In genomic region chr5:39433123-39433522, GRCh38 we compare ENCODE assay signal across 20 cellular contexts. TPM values are rescaled to one million over a fixed set of nuclear protein-coding genes. Genes with fewer than 3 reads are reported as not detected.
"Had no signal": no experiment of that assay in that cellular context is flagged by ENCODE, and none has a peak within 500 bp of the region (broad histone marks: within the 10 kb centered on the region; RNA-seq: fewer than 3 reads in every experiment).

No MANE protein-coding gene starts in this region.

- H3K36me3 ChIP-seq: cardiac muscle cell, heart left ventricle, neural progenitor cell, sigmoid colon, spleen had no signal

- H3K4me1 Mint-ChIP-seq: neural progenitor cell; stimulated activated memory B cell treated with anti-CD40 and anti-IgM and Interleukin-4, amounts not matched to agents 10 μg/mL and 1 μg/mL and 100 μg/mL, for 72 hours; WTC11 had no signal

- H3K4me3 ChIP-seq: cardiac muscle cell, dorsolateral prefrontal cortex, heart left ventricle, lung, neural progenitor cell, sigmoid colon, SK-N-MC, spleen, testis had no signal

- H3K27me3 ChIP-seq: cardiac muscle cell, foreskin keratinocyte, neural progenitor cell, sigmoid colon, testis had no signal

- DNase-seq: activated CD4-positive, alpha-beta memory T cell treated with anti-CD3 and anti-CD28 coated beads for 36 hours; activated CD4-positive, alpha-beta T cell treated with anti-CD3 and anti-CD28 coated beads for 4 hours; dorsolateral prefrontal cortex; foreskin keratinocyte; heart left ventricle; left cardiac atrium; naive thymus-derived CD4-positive, alpha-beta T cell; sigmoid colon; spleen; stimulated activated CD4-positive, alpha-beta T cell treated with anti-CD3 and anti-CD28 coated beads, Interleukin-4, amount 100 ng/mL, for 4 hours; testis had no signal

- H3K4me3 Mint-ChIP-seq: activated CD4-positive, alpha-beta memory T cell treated with anti-CD3 and anti-CD28 coated beads for 36 hours; activated naive CD8-positive, alpha-beta T cell; naive thymus-derived CD4-positive, alpha-beta T cell; neural progenitor cell; stimulated activated memory B cell treated with anti-CD40 and anti-IgM and Interleukin-4, amounts not matched to agents 10 μg/mL and 1 μg/mL and 100 μg/mL, for 72 hours; T-helper 2 cell treated with Interferon-gamma antibody and Interleukin-4, amounts not matched to agents 5 μg/mL and 100 μg/mL, for 36 hours; WTC11 had no signal

- H3K9me3 Mint-ChIP-seq: activated CD4-positive, alpha-beta memory T cell treated with anti-CD3 and anti-CD28 coated beads for 36 hours; naive thymus-derived CD4-positive, alpha-beta T cell; neural progenitor cell; stimulated activated memory B cell treated with anti-CD40 and anti-IgM and Interleukin-4, amounts not matched to agents 10 μg/mL and 1 μg/mL and 100 μg/mL, for 72 hours; T-helper 2 cell treated with Interferon-gamma antibody and Interleukin-4, amounts not matched to agents 5 μg/mL and 100 μg/mL, for 36 hours; WTC11 had no signal

- H3K9me3 ChIP-seq: heart left ventricle, sigmoid colon, spleen, testis had no signal

- H3K27ac ChIP-seq: cardiac muscle cell, dorsolateral prefrontal cortex, epithelial cell of prostate, foreskin keratinocyte, heart left ventricle, neural progenitor cell, sigmoid colon, SK-N-MC, spleen, testis had no signal

- H3K27ac Mint-ChIP-seq: activated CD4-positive, alpha-beta memory T cell treated with anti-CD3 and anti-CD28 coated beads for 36 hours; activated naive CD8-positive, alpha-beta T cell; naive thymus-derived CD4-positive, alpha-beta T cell; neural progenitor cell; stimulated activated memory B cell treated with anti-CD40 and anti-IgM and Interleukin-4, amounts not matched to agents 10 μg/mL and 1 μg/mL and 100 μg/mL, for 72 hours; T-helper 2 cell treated with Interferon-gamma antibody and Interleukin-4, amounts not matched to agents 5 μg/mL and 100 μg/mL, for 36 hours; WTC11 had no signal

- ATAC-seq: foreskin keratinocyte; heart left ventricle; left cardiac atrium; naive thymus-derived CD4-positive, alpha-beta T cell; stimulated activated memory B cell treated with anti-CD40 and anti-IgM and Interleukin-4, amounts not matched to agents 10 μg/mL and 1 μg/mL and 100 μg/mL, for 72 hours; WTC11 had no signal

- H3K4me1 ChIP-seq: foreskin keratinocyte, neural progenitor cell, testis had no signal

- H3K36me3 Mint-ChIP-seq: activated CD4-positive, alpha-beta memory T cell treated with anti-CD3 and anti-CD28 coated beads for 36 hours; activated naive CD8-positive, alpha-beta T cell; naive thymus-derived CD4-positive, alpha-beta T cell; neural progenitor cell; stimulated activated memory B cell treated with anti-CD40 and anti-IgM and Interleukin-4, amounts not matched to agents 10 μg/mL and 1 μg/mL and 100 μg/mL, for 72 hours; WTC11 had no signal

RNA-seq across cellular contexts. Expression of gene DAB2, which starts 8.3 kb away (rescaled TPM):
- total RNA-seq: activated CD4-positive, alpha-beta memory T cell treated with anti-CD3 and anti-CD28 coated beads for 36 hours had no signal
